Comparison of ENCODE assay signal across 9 cellular contexts in genomic region chr22:31952094-31952401, GRCh38. TPM values are rescaled to one million over a fixed set of nuclear protein-coding genes. Genes with fewer than 3 reads are reported as not detected.
A peak's percentile ranks its signal among the peaks of the same experiment; 100 is the strongest.
DNase-seq lines count a peak whose midpoint lies in the region; ATAC-seq and TF ChIP-seq lines count a peak whose summit lies in the region.
"Had no signal": no experiment of that assay in that cellular context is flagged by ENCODE, and none has a peak within 500 bp of the region (broad histone marks: within the 10 kb centered on the region; RNA-seq: fewer than 3 reads in every experiment).

No MANE protein-coding gene starts in this region.

- intact Hi-C loops in CD4-positive, alpha-beta T cell (cut with DNase I, micrococcal nuclease) = no loop called here
- intact Hi-C loops in PC-9 (cut with micrococcal nuclease; ENCODE audit: unreplicated experiment) = no loop called here

- BruUV-seq in PC-9 (replicated peaks; lab: Mats Ljungman, UMichigan) = no TSS peak

- no peaks in the 10 kb centered on the region for H3K9me2 ChIP-seq in PC-9 (ENCODE audit: insufficient read depth)

- H3K4me2 ChIP-seq in PC-9 = no peak overlapping the region

- H3K27ac Mint-ChIP-seq in CD4-positive, alpha-beta T cell = peak overlapping the region; percentile 86
- peak overlapping the region; percentile 88 for H3K27ac Mint-ChIP-seq in osteocyte (ENCODE audit: unreplicated experiment)

- no peak overlapping the region for H3K27ac ChIP-seq in CD4-positive, alpha-beta T cell (ENCODE audit: low read depth, low read length)
- H3K27ac ChIP-seq in PC-9 = peak overlapping the region; percentile 33

- H3K36me3 ChIP-seq in PC-9 (ENCODE audit: low read depth) = peaks cover 31% of the 10 kb centered on the region

- ATAC-seq in CD4-positive, alpha-beta T cell (ENCODE audit: poor library complexity) = no peak
- no peak for ATAC-seq in HG03196 (IDR thresholded peaks at IDR 0.05; ENCODE audit: unreplicated experiment)

- H2AFZ ChIP-seq in PC-9 = no peak overlapping the region

- H3K79me2 ChIP-seq in PC-9 (ENCODE audit: low read depth) = peaks cover 81% of the 10 kb centered on the region

- no peaks in the 10 kb centered on the region for H3K27me3 ChIP-seq in CD4-positive, alpha-beta T cell (ENCODE audit: control insufficient read depth, insufficient read depth, low read length)
- H3K27me3 ChIP-seq in PC-9 (ENCODE audit: insufficient read depth, low read depth) = no peaks in the 10 kb centered on the region

- no peaks in the 10 kb centered on the region for H3K9me3 Mint-ChIP-seq in CD4-positive, alpha-beta T cell
- H3K9me3 Mint-ChIP-seq in osteocyte (ENCODE audit: unreplicated experiment) = no peaks in the 10 kb centered on the region

- peaks cover 19% of the 10 kb centered on the region for H4K20me1 ChIP-seq in PC-9 (ENCODE audit: insufficient read depth)

- POLR2A ChIA-PET in CD4-positive, alpha-beta T cell (lab: Charles Lee) = no interaction called here
- POLR2A ChIA-PET in PC-9 (lab: Charles Lee; ENCODE audit: unreplicated experiment) = no interaction called here

- no peaks in the 10 kb centered on the region for H3K9me3 ChIP-seq in CD4-positive, alpha-beta T cell (ENCODE audit: control insufficient read depth, low read length)
- no peaks in the 10 kb centered on the region for H3K9me3 ChIP-seq in PC-9 (ENCODE audit: insufficient read depth, low read depth)

- H3F3A ChIP-seq in PC-9 (ENCODE audit: insufficient read depth, low read depth) = peaks cover 38% of the 10 kb centered on the region; the same call in 1 of the 2 replicates

- H3K4me1 Mint-ChIP-seq in CD4-positive, alpha-beta T cell (ENCODE audit: low read depth) = peaks cover 64% of the 10 kb centered on the region
- H3K4me1 Mint-ChIP-seq in osteocyte (ENCODE audit: unreplicated experiment) = peaks cover 56% of the 10 kb centered on the region

- no peak for DNase-seq in CD4-positive, alpha-beta T cell
- DNase-seq in PC-9 = no peak
- peak; percentile 19 for DNase-seq in dermis blood vessel endothelial cell
- DNase-seq in osteocyte (ENCODE audit: extremely low spot score, unreplicated experiment) = no peak
- DNase-seq in ecto neural progenitor cell (ENCODE audit: low spot score) = no peak
- DNase-seq in NCI-H2227 (lab: John Stamatoyannopoulos, UW; ENCODE audit: unreplicated experiment) = no peak
- DNase-seq in activated CD8-positive, alpha-beta memory T cell treated with anti-CD3 and anti-CD28 coated beads for 24 hours = no peak
- DNase-seq: effector CD8-positive, alpha-beta T cell had no signal

- H3K4me3 ChIP-seq in PC-9 = no peak overlapping the region

- H3K4me1 ChIP-seq in PC-9 (replicated peaks; ENCODE audit: insufficient read depth) = peaks cover 21% of the 10 kb centered on the region

- CTCF ChIA-PET in CD4-positive, alpha-beta T cell (lab: Charles Lee) = interaction anchor here (1.5 kb wide), 1 partner anchor 18 kb away, joined by 6 read pairs; no protein-coding TSS in a partner anchor
- CTCF ChIA-PET in PC-9 (lab: Charles Lee) = no interaction called here

- no peaks in the 10 kb centered on the region for H3K27me3 Mint-ChIP-seq in CD4-positive, alpha-beta T cell
- no peaks in the 10 kb centered on the region for H3K27me3 Mint-ChIP-seq in osteocyte (ENCODE audit: unreplicated experiment)

- no peak overlapping the region for H3K4me3 Mint-ChIP-seq in CD4-positive, alpha-beta T cell
- H3K4me3 Mint-ChIP-seq in osteocyte (ENCODE audit: unreplicated experiment) = no peak overlapping the region

- H3K36me3 Mint-ChIP-seq in CD4-positive, alpha-beta T cell (ENCODE audit: low read depth) = peaks cover 21% of the 10 kb centered on the region
- peaks cover 27% of the 10 kb centered on the region for H3K36me3 Mint-ChIP-seq in osteocyte (ENCODE audit: unreplicated experiment)

- no peak for TF ChIP-seq CTCF in CD4-positive, alpha-beta T cell (IDR thresholded peaks at IDR 0.05)
- TF ChIP-seq CTCF in PC-9 (conservative IDR thresholded peaks at IDR 0.05) = no peak
- no peak for TF ChIP-seq CTCF in osteocyte (IDR thresholded peaks at IDR 0.05)

RNA-seq across cellular contexts. Expression of gene YWHAH, which starts 7.7 kb away (rescaled TPM):
- total RNA-seq in CD4-positive, alpha-beta T cell = 10 to 100 TPM; 24.4 to 26.1 TPM
- total RNA-seq in PC-9 (2021) (131 and 132 TPM in 2 replicates), dermis blood vessel endothelial cell (145 and 162 TPM in 2 replicates), osteocyte (150 and 152 TPM in 2 replicates)
